ENCODE assay signal across 1 cellular context in genomic region chr13:29923554-29924481, GRCh38.
TF ChIP-seq lines count a peak whose summit lies in the region.

No MANE protein-coding gene starts in this region.

TF ChIP-seq in HepG2, 621 proteins besides CTCF, POLR2A, EP300 and RAD21 (continued from another document and continues in another):
- TF ChIP-seq HDAC6 (IDR thresholded peaks at IDR 0.05; ENCODE audit: low read depth, low read length) (no peak), NRL (CRISPR knock-in tag; IDR thresholded peaks at IDR 0.05; ENCODE audit: borderline replicate concordance) (no peak; the same call in 1 of the 2 replicates), CENPT (CRISPR knock-in tag; IDR thresholded peaks at IDR 0.05; ENCODE audit: low read depth) (no peak), SKI (IDR thresholded peaks at IDR 0.05; ENCODE audit: partially characterized antibody) (peak; percentile 68), ZNF253 (CRISPR knock-in tag; IDR thresholded peaks at IDR 0.05; ENCODE audit: borderline replicate concordance) (no peak), TAF1 (CRISPR knock-in tag; IDR thresholded peaks at IDR 0.05) (0 out of 2 replicates have a peak, but pooled peaks have one; percentile 47), PBX2 (CRISPR knock-in tag; IDR thresholded peaks at IDR 0.05) (no peak), ASH2L (IDR thresholded peaks at IDR 0.05; ENCODE audit: insufficient read length, low read depth, low read length) (peak; percentile 50), SP1 (IDR thresholded peaks at IDR 0.05) (no peak), SP1 (CRISPR knock-in tag; IDR thresholded peaks at IDR 0.05) (peak; percentile 60; the same call in 1 of the 2 replicates), ZNF20 (CRISPR knock-in tag; IDR thresholded peaks at IDR 0.05) (no peak), ZFP91 (CRISPR knock-in tag; IDR thresholded peaks at IDR 0.05; ENCODE audit: borderline replicate concordance) (peak; percentile 62), ZBTB38 (CRISPR knock-in tag; IDR thresholded peaks at IDR 0.05) (0 out of 2 replicates have a peak, but pooled peaks have one; percentile 34), PHF8 (CRISPR knock-in tag; IDR thresholded peaks at IDR 0.05) (peak; percentile 49), ZNF468 (CRISPR knock-in tag; IDR thresholded peaks at IDR 0.05) (no peak), ARID2 (CRISPR knock-in tag; IDR thresholded peaks at IDR 0.05; ENCODE audit: borderline replicate concordance) (peak; percentile 84), ETV5 (CRISPR knock-in tag; IDR thresholded peaks at IDR 0.05; ENCODE audit: borderline replicate concordance) (peak; percentile 66; the same call in 1 of the 2 replicates), POLR2AphosphoS5 (IDR thresholded peaks at IDR 0.05; ENCODE audit: low read depth, low read length) (no peak), NCOA5 (CRISPR knock-in tag; IDR thresholded peaks at IDR 0.05) (no peak), CAMTA2 (CRISPR knock-in tag; IDR thresholded peaks at IDR 0.05; ENCODE audit: borderline replicate concordance) (no peak), NR2F2 (IDR thresholded peaks at IDR 0.05; ENCODE audit: borderline replicate concordance, low read depth) (peak; percentile 43; the same call in 1 of the 2 replicates), ZBTB49 (CRISPR knock-in tag; IDR thresholded peaks at IDR 0.05; ENCODE audit: borderline replicate concordance) (no peak), KDM4B (CRISPR knock-in tag; IDR thresholded peaks at IDR 0.05) (peak; percentile 89), NFE2L2 (IDR thresholded peaks at IDR 0.05; ENCODE audit: low read length) (peak; percentile 88), TBL1XR1 (IDR thresholded peaks at IDR 0.05; ENCODE audit: borderline replicate concordance, low read length, partially characterized antibody) (peak; percentile 32), AKAP8 (CRISPR knock-in tag; IDR thresholded peaks at IDR 0.05) (0 out of 2 replicates have a peak, but pooled peaks have one; percentile 57), TCF7L2 (IDR thresholded peaks at IDR 0.05; ENCODE audit: low read depth, low read length) (no peak), ZNF775 (CRISPR knock-in tag; IDR thresholded peaks at IDR 0.05; ENCODE audit: borderline replicate concordance) (no peak), SIN3A (IDR thresholded peaks at IDR 0.05; ENCODE audit: borderline replicate concordance, low read depth, low read length) (peak; percentile 82; the same call in 1 of the 2 replicates), ZNF24 (IDR thresholded peaks at IDR 0.05) (no peak), ZNF230 (CRISPR knock-in tag; IDR thresholded peaks at IDR 0.05) (peak; percentile 90), KDM2A (CRISPR knock-in tag; IDR thresholded peaks at IDR 0.05; ENCODE audit: borderline replicate concordance, low read depth) (no peak; the same call in 1 of the 2 replicates), NR2F6 (IDR thresholded peaks at IDR 0.05) (no peak), NR2F6 (CRISPR knock-in tag; IDR thresholded peaks at IDR 0.05) (peak; percentile 67; the same call in 1 of the 2 replicates), CERS6 (CRISPR knock-in tag; IDR thresholded peaks at IDR 0.05) (no peak), NR1H2 (CRISPR knock-in tag; IDR thresholded peaks at IDR 0.05; ENCODE audit: borderline replicate concordance, low read depth) (no peak), ZNF367 (CRISPR knock-in tag; IDR thresholded peaks at IDR 0.05; ENCODE audit: borderline replicate concordance) (no peak), ZEB1 (IDR thresholded peaks at IDR 0.05; ENCODE audit: insufficient replicate concordance, low read depth) (no peak), ZNF597 (CRISPR knock-in tag; IDR thresholded peaks at IDR 0.05) (no peak), AKNA (CRISPR knock-in tag; IDR thresholded peaks at IDR 0.05; ENCODE audit: borderline replicate concordance) (no peak), CBX5 (CRISPR knock-in tag; IDR thresholded peaks at IDR 0.05; ENCODE audit: borderline replicate concordance) (peak; percentile 83; the same call in 1 of the 2 replicates), ZNF292 (CRISPR knock-in tag; IDR thresholded peaks at IDR 0.05; ENCODE audit: borderline replicate concordance, low read depth) (peak; percentile 90; the same call in 1 of the 2 replicates), ZNF564 (CRISPR knock-in tag; IDR thresholded peaks at IDR 0.05) (peak; percentile 69; the same call in 1 of the 2 replicates), ZBTB3 (CRISPR knock-in tag; IDR thresholded peaks at IDR 0.05; ENCODE audit: borderline replicate concordance, low read depth) (no peak), SIN3B (IDR thresholded peaks at IDR 0.05; ENCODE audit: low read length) (no peak), ZBTB37 (CRISPR knock-in tag; IDR thresholded peaks at IDR 0.05) (peak; percentile 89), DNMT1 (CRISPR knock-in tag; IDR thresholded peaks at IDR 0.05) (no peak), GFI1 (CRISPR knock-in tag; IDR thresholded peaks at IDR 0.05; ENCODE audit: borderline replicate concordance) (peak; percentile 72; the same call in 1 of the 2 replicates), FIP1L1 (IDR thresholded peaks at IDR 0.05; ENCODE audit: borderline replicate concordance, insufficient read depth, low read depth, low read length) (no peak), MTF2 (CRISPR knock-in tag; IDR thresholded peaks at IDR 0.05; ENCODE audit: borderline replicate concordance) (no peak), ZNF850 (CRISPR knock-in tag; conservative IDR thresholded peaks at IDR 0.05) (no peak), ZNF10 (CRISPR knock-in tag; IDR thresholded peaks at IDR 0.05; ENCODE audit: borderline replicate concordance, low read depth) (no peak), ZNF672 (CRISPR knock-in tag; IDR thresholded peaks at IDR 0.05) (no peak), DRAP1 (CRISPR knock-in tag; IDR thresholded peaks at IDR 0.05) (peak; percentile 63; the same call in 1 of the 2 replicates), SKIL (CRISPR knock-in tag; IDR thresholded peaks at IDR 0.05; ENCODE audit: borderline replicate concordance) (no peak), MZF1 (CRISPR knock-in tag; IDR thresholded peaks at IDR 0.05; ENCODE audit: borderline replicate concordance) (no peak)
